Comparison of ENCODE assay signal across 19 cellular contexts in the genomic region with DNA sequence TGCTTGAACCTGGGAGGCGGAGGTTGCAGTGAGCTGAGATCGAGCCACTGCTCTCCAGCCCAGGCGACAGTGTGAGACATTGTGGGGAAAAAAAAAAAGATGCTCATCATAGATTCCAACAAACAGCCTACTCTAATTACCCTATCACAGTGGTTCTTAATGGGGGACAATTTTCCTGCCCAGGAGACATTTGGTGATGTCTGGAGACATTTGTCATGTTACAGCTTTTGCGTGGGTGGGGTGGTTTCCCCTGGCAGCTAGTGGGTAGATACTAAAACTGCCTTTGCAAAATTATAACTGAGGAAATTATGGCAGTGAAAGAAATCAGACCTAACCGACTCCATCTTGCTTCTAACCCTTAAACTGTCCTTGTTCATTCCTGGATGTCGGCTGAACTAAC.
DNase-seq lines count a peak whose midpoint lies in the region; ATAC-seq and TF ChIP-seq lines count a peak whose summit lies in the region.
"Had no signal": no experiment of that assay in that cellular context is flagged by ENCODE, and none has a peak within 500 bp of the region (broad histone marks: within the 10 kb centered on the region; RNA-seq: fewer than 3 reads in every experiment).

No MANE protein-coding gene starts in this region.

- H3K4me2 ChIP-seq in hepatocyte, result no peak overlapping the region

- peaks cover 4% of the 10 kb centered on the region for H3K9me3 Mint-ChIP-seq in activated CD4-positive, alpha-beta T cell treated with anti-CD3 and anti-CD28 coated beads, Interleukin-2, amount 10 ng/mL, durations not matched to agents 24 days and 14 days
- H3K9me3 Mint-ChIP-seq in activated naive CD4-positive, alpha-beta T cell treated with anti-CD3 and anti-CD28 coated beads, Interleukin-2, amount 50 U/mL, for 72 hours, result no peaks in the 10 kb centered on the region
- H3K9me3 Mint-ChIP-seq in nephron progenitor cell, result peaks cover 10% of the 10 kb centered on the region
- H3K9me3 Mint-ChIP-seq: CD8-positive, alpha-beta memory T cell had no signal

- H3K27ac Mint-ChIP-seq in activated CD4-positive, alpha-beta T cell treated with anti-CD3 and anti-CD28 coated beads, Interleukin-2, amount 10 ng/mL, durations not matched to agents 24 days and 14 days, result no peak overlapping the region
- no peak overlapping the region for H3K27ac Mint-ChIP-seq in activated naive CD4-positive, alpha-beta T cell treated with anti-CD3 and anti-CD28 coated beads, Interleukin-2, amount 50 U/mL, for 72 hours
- peak overlapping the region; percentile 39 for H3K27ac Mint-ChIP-seq in nephron progenitor cell
- H3K27ac Mint-ChIP-seq: CD4-positive, CD25-positive, alpha-beta regulatory T cell; H9 had no signal

- peak; percentile 18 for DNase-seq in activated CD4-positive, alpha-beta T cell treated with anti-CD3 and anti-CD28 coated beads for 48 hours
- DNase-seq in activated CD4-positive, alpha-beta T cell treated with anti-CD3 and anti-CD28 coated beads, Interleukin-2, amount 10 ng/mL, durations not matched to agents 24 days and 14 days, result no peak
- peak; percentile 15 for DNase-seq in activated naive CD4-positive, alpha-beta T cell treated with Interleukin-2 at 50 U/mL for 16 hours
- no peak for DNase-seq in activated naive CD4-positive, alpha-beta T cell treated with anti-CD3 and anti-CD28 coated beads, Interleukin-2, amount 50 U/mL, for 72 hours (ENCODE audit: low spot score in 2 of 2)
- peak; percentile 4 for DNase-seq in stimulated activated naive CD4-positive, alpha-beta T cell treated with Interleukin-2 at 50 U/mL for 16 hours (lab: John Stamatoyannopoulos, UW)
- DNase-seq in stimulated activated naive CD4-positive, alpha-beta T cell (lab: John Stamatoyannopoulos, UW), result no peak
- DNase-seq in nephron progenitor cell (no peak), hepatocyte (ENCODE audit: low spot score) (no peak)
- DNase-seq: BE2C; C1 segment of cervical spinal cord; CD4-positive, CD25-positive, alpha-beta regulatory T cell; CD8-positive, alpha-beta memory T cell; COR-L47; DMS 273 treated with DMSO at 0.1 percent for 48 hours; DMS53; DND-41; EL; H9 had no signal

- H3K4me1 ChIP-seq in hepatocyte (ENCODE audit: insufficient read depth), result no peaks in the 10 kb centered on the region
- H3K4me1 ChIP-seq: BE2C had no signal

- H3K9me2 ChIP-seq in hepatocyte (replicated peaks; ENCODE audit: insufficient read depth), result no peaks in the 10 kb centered on the region

- ATAC-seq in activated naive CD4-positive, alpha-beta T cell treated with anti-CD3 and anti-CD28 coated beads, Interleukin-2, amount 50 U/mL, for 72 hours, result no peak
- ATAC-seq: HepG2 had no signal

- H3K4me1 Mint-ChIP-seq in activated CD4-positive, alpha-beta T cell treated with anti-CD3 and anti-CD28 coated beads, Interleukin-2, amount 10 ng/mL, durations not matched to agents 24 days and 14 days, result no peaks in the 10 kb centered on the region
- no peaks in the 10 kb centered on the region for H3K4me1 Mint-ChIP-seq in nephron progenitor cell

- no peaks in the 10 kb centered on the region for H3K27me3 ChIP-seq in hepatocyte
- H3K27me3 ChIP-seq: BE2C had no signal

- no peaks in the 10 kb centered on the region for H3K79me2 ChIP-seq in hepatocyte

- no peaks in the 10 kb centered on the region for H3K36me3 ChIP-seq in hepatocyte (replicated peaks; ENCODE audit: insufficient read depth, low read depth)
- H3K36me3 ChIP-seq: BE2C had no signal

- no peak overlapping the region for H3K4me3 ChIP-seq in hepatocyte

- TF ChIP-seq CTCF in nephron progenitor cell (IDR thresholded peaks at IDR 0.05) (no peak), hepatocyte (IDR thresholded peaks at IDR 0.05; ENCODE audit: poor library complexity) (no peak)

- 89% methylated on average over 6 of the region's 6 CpGs for WGBS in hepatocyte (ENCODE audit: low lambda C conversion rate, missing lambda C conversion rate)

- no peaks in the 10 kb centered on the region for H3K9me3 ChIP-seq in hepatocyte (ENCODE audit: low read depth)
- H3K9me3 ChIP-seq: BE2C had no signal

- no peaks in the 10 kb centered on the region for H4K20me1 ChIP-seq in hepatocyte (ENCODE audit: insufficient read depth, poor library complexity, severe bottlenecking)

- H3K36me3 Mint-ChIP-seq in activated CD4-positive, alpha-beta T cell treated with anti-CD3 and anti-CD28 coated beads, Interleukin-2, amount 10 ng/mL, durations not matched to agents 24 days and 14 days (ENCODE audit: low read depth), result no peaks in the 10 kb centered on the region
- no peaks in the 10 kb centered on the region for H3K36me3 Mint-ChIP-seq in activated naive CD4-positive, alpha-beta T cell treated with anti-CD3 and anti-CD28 coated beads, Interleukin-2, amount 50 U/mL, for 72 hours
- H3K36me3 Mint-ChIP-seq in nephron progenitor cell (ENCODE audit: low read depth), result no peaks in the 10 kb centered on the region

- intact Hi-C loops in activated CD4-positive, alpha-beta T cell treated with anti-CD3 and anti-CD28 coated beads, Interleukin-2, amount 10 ng/mL, durations not matched to agents 24 days and 14 days (cut with micrococcal nuclease), result no loop called here

- peaks cover 11% of the 10 kb centered on the region for H3K27me3 Mint-ChIP-seq in activated CD4-positive, alpha-beta T cell treated with anti-CD3 and anti-CD28 coated beads, Interleukin-2, amount 10 ng/mL, durations not matched to agents 24 days and 14 days
- H3K27me3 Mint-ChIP-seq in nephron progenitor cell (ENCODE audit: low read depth, poor library complexity), result peaks cover 11% of the 10 kb centered on the region
- H3K27me3 Mint-ChIP-seq: CD8-positive, alpha-beta memory T cell had no signal

- no peak overlapping the region for H2AFZ ChIP-seq in hepatocyte

- no peak overlapping the region for H3K4me3 Mint-ChIP-seq in activated CD4-positive, alpha-beta T cell treated with anti-CD3 and anti-CD28 coated beads, Interleukin-2, amount 10 ng/mL, durations not matched to agents 24 days and 14 days
- H3K4me3 Mint-ChIP-seq in nephron progenitor cell, result no peak overlapping the region
- H3K4me3 Mint-ChIP-seq: CD4-positive, CD25-positive, alpha-beta regulatory T cell; CD8-positive, alpha-beta memory T cell; H9 had no signal

- H3K27ac ChIP-seq in hepatocyte, result no peak overlapping the region

Comparison
In these comparisons a context has a peak if more than half of its experiments do, and no peak if none do; other contexts are left out.
1. DNase-seq: peak in activated CD4-positive, alpha-beta T cell treated with anti-CD3 and anti-CD28 coated beads for 48 hours (single experiment), activated naive CD4-positive, alpha-beta T cell treated with Interleukin-2 at 50 U/mL for 16 hours (single experiment) and stimulated activated naive CD4-positive, alpha-beta T cell treated with Interleukin-2 at 50 U/mL for 16 hours (single experiment); none in activated CD4-positive, alpha-beta T cell treated with anti-CD3 and anti-CD28 coated beads, Interleukin-2, amount 10 ng/mL, durations not matched to agents 24 days and 14 days (single experiment), activated naive CD4-positive, alpha-beta T cell treated with anti-CD3 and anti-CD28 coated beads, Interleukin-2, amount 50 U/mL, for 72 hours (0 of 2), stimulated activated naive CD4-positive, alpha-beta T cell (0 of 6), nephron progenitor cell (single experiment) and hepatocyte (single experiment).